ENCODE assay signal across 22 cellular contexts in the genomic region with DNA sequence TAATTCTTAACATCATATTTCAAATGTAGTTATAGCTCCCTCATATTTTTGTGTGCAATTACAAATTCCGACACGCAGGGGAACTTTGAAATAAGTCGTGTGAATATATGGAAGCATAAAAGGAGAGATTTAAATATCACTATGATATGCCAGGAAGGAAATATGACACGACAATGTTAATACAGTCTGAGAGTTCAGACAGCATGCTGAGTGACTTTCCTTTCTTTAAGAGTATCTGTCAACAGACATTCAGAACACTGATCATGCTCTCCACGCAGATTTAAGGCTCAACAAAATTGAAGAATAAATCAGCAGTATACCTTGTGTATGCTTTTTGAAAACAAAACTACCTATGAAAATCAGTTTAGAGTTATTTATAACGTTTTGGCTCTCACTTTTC.
DNase-seq lines count a peak whose midpoint lies in the region; ATAC-seq, FAIRE-seq and TF ChIP-seq lines count a peak whose summit lies in the region.
"Had no signal": no experiment of that assay in that cellular context is flagged by ENCODE, and none has a peak within 500 bp of the region (broad histone marks: within the 10 kb centered on the region; RNA-seq: fewer than 3 reads in every experiment).

No MANE protein-coding gene starts in this region.

- CTCF ChIA-PET in A673 (lab: Charles Lee) (no interaction called here), HepG2 (lab: Yijun Ruan, JAX; ENCODE audit: low intra/inter-chr PET ratio, low total read pairs) (no interaction called here)

- no peak overlapping the region for H3K9ac ChIP-seq in neuronal stem cell (ENCODE audit: low read depth, low read length, poor library complexity)
- H3K9ac ChIP-seq in HepG2 (ENCODE audit: insufficient read depth, low read depth, low read length) = no peak overlapping the region
- H3K9ac ChIP-seq: GM23248 had no signal

- H3K23ac ChIP-seq in neuronal stem cell (ENCODE audit: low read depth, low read length, poor library complexity) = no peak overlapping the region

- H3K79me1 ChIP-seq in neuronal stem cell (ENCODE audit: low read depth, low read length) = no peaks in the 10 kb centered on the region

- no peak overlapping the region for H2BK12ac ChIP-seq in neuronal stem cell (ENCODE audit: low read length)

- BruUV-seq in A673 (replicated peaks; lab: Mats Ljungman, UMichigan) (no TSS peak), HepG2 (replicated peaks; lab: Mats Ljungman, UMichigan) (no TSS peak)

- FAIRE-seq in bronchial epithelial cell (lab: Jason Lieb, UNC) (no peak), HepG2 (lab: Jason Lieb, UNC) (no peak)
- FAIRE-seq: A204.1, HTR-8/SVneo had no signal

- H3K4me2 ChIP-seq in neuronal stem cell (ENCODE audit: insufficient read depth, low read length, poor library complexity, severe bottlenecking) (no peak overlapping the region), HepG2 (ENCODE audit: low read depth, low read length) (no peak overlapping the region)

- no peak overlapping the region for H3K18ac ChIP-seq in neuronal stem cell (ENCODE audit: low read length)

- H3K9me3 ChIP-seq in A673 (ENCODE audit: low read depth, low read length, poor library complexity, severe bottlenecking) (peaks cover 5% of the 10 kb centered on the region), neuronal stem cell (replicated peaks in 1 of 2; ENCODE audit: control insufficient read depth in 2 of 2, insufficient read depth in 1 of 2, low read depth in 1 of 2, low read length in 2 of 2) (no peaks in the 10 kb centered on the region), HepG2 (ENCODE audit: low read length) (peaks cover 4% of the 10 kb centered on the region; the same call in 1 of the 2 replicates)
- H3K9me3 ChIP-seq: MG63 had no signal

- no peak for TF ChIP-seq RAD21 in HepG2 (CRISPR knock-in tag; IDR thresholded peaks at IDR 0.05)

- no peak for TF ChIP-seq CTCF in A673 (conservative IDR thresholded peaks at IDR 0.05; ENCODE audit: low read depth, low read length)
- TF ChIP-seq CTCF in bronchial epithelial cell (IDR thresholded peaks at IDR 0.05; ENCODE audit: insufficient read depth, low read length, severe bottlenecking) = no peak
- no peak for TF ChIP-seq CTCF in foreskin keratinocyte (conservative IDR thresholded peaks at IDR 0.05)
- TF ChIP-seq CTCF in HepG2 (CRISPR knock-in tag; IDR thresholded peaks at IDR 0.05) = no peak
- no peak for TF ChIP-seq CTCF in GM10266 (IDR thresholded peaks at IDR 0.05; ENCODE audit: control insufficient read depth, insufficient read depth, low read depth, missing control alignments)

- no peak overlapping the region for H2BK15ac ChIP-seq in neuronal stem cell (ENCODE audit: low read length)

- peak; percentile 27 for DNase-seq in A673 (ENCODE audit: low spot score)
- peak; percentile 10 for DNase-seq in bronchial epithelial cell (ENCODE audit: low read depth)
- no peak for DNase-seq in foreskin keratinocyte
- no peak for DNase-seq in neuronal stem cell (ENCODE audit: low spot score)
- no peak for DNase-seq in HepG2 (ENCODE audit: low spot score)
- no peak for DNase-seq in GM10266 (ENCODE audit: extremely low spot score)
- DNase-seq: CD8-positive, alpha-beta T cell; DMS 273 treated with DMSO at 0.1 percent for 48 hours; DND-41; GM23248; H7; KBM-7; MG63; NCI-H2029; NCI-H2227 treated with DMSO at 0.1 percent for 48 hours; NCI-H526 treated with DMSO at 0.1 percent for 48 hours; Peyer's patch; SHP77 treated with DMSO at 0.1 percent for 48 hours had no signal

- peaks cover 60% of the 10 kb centered on the region for H3K27me3 ChIP-seq in A673 (replicated peaks; ENCODE audit: insufficient read depth, low read depth, low read length, poor library complexity)
- no peaks in the 10 kb centered on the region for H3K27me3 ChIP-seq in bronchial epithelial cell (ENCODE audit: control insufficient read depth, insufficient read depth, low read length)
- H3K27me3 ChIP-seq in foreskin keratinocyte = no peaks in the 10 kb centered on the region
- H3K27me3 ChIP-seq in neuronal stem cell (ENCODE audit: control insufficient read depth in 3 of 3, insufficient read depth in 3 of 3, low read depth in 1 of 3, low read length in 3 of 3) = no peaks in the 10 kb centered on the region
- H3K27me3 ChIP-seq in HepG2 (ENCODE audit: control insufficient read depth in 1 of 2, insufficient read depth in 2 of 2, low read length in 2 of 2) = no peaks in the 10 kb centered on the region
- H3K27me3 ChIP-seq: MG63, Peyer's patch had no signal

- H3K36me3 ChIP-seq in A673 (ENCODE audit: insufficient read depth, low read length, poor library complexity, severe bottlenecking) (no peaks in the 10 kb centered on the region), bronchial epithelial cell (ENCODE audit: control insufficient read depth, insufficient read depth, low read length) (no peaks in the 10 kb centered on the region), neuronal stem cell (replicated peaks in 1 of 2; ENCODE audit: control insufficient read depth in 2 of 2, insufficient read depth in 2 of 2, low read length in 2 of 2) (no peaks in the 10 kb centered on the region), HepG2 (replicated peaks in 1 of 2; ENCODE audit: control insufficient read depth in 1 of 2, insufficient read depth in 2 of 2, low read length in 2 of 2) (no peaks in the 10 kb centered on the region)
- H3K36me3 ChIP-seq: MG63, Peyer's patch had no signal

- H2AK5ac ChIP-seq in neuronal stem cell (ENCODE audit: low read depth, low read length) = no peak overlapping the region

- peak; percentile 47 for ATAC-seq in foreskin keratinocyte
- no peak for ATAC-seq in GM19324 (IDR thresholded peaks at IDR 0.05; ENCODE audit: low FRiP score, unreplicated experiment)
- ATAC-seq in HepG2 = no peak
- ATAC-seq: CD8-positive, alpha-beta T cell had no signal

- no peak overlapping the region for H4K8ac ChIP-seq in neuronal stem cell (ENCODE audit: low read depth, low read length)

- no peaks in the 10 kb centered on the region for H3K79me2 ChIP-seq in HepG2 (ENCODE audit: insufficient read depth, low read length)

- intact Hi-C loops in A673 (cut with micrococcal nuclease; ENCODE audit: unreplicated experiment) = no loop called here
- intact Hi-C loops in HepG2 (cut with micrococcal nuclease; ENCODE audit: unreplicated experiment) = no loop called here

- H3K4me1 ChIP-seq in A673 (ENCODE audit: insufficient read depth, low read length, poor library complexity, severe bottlenecking) (no peaks in the 10 kb centered on the region), foreskin keratinocyte (peaks cover 14% of the 10 kb centered on the region), neuronal stem cell (ENCODE audit: control insufficient read depth in 2 of 2, insufficient read depth in 1 of 2, low read depth in 1 of 2, low read length in 2 of 2) (no peaks in the 10 kb centered on the region), HepG2 (ENCODE audit: insufficient read depth, low read length) (no peaks in the 10 kb centered on the region)
- H3K4me1 ChIP-seq: Peyer's patch had no signal

- no CpG with 5 or more reads among the region's 6 CpGs for WGBS in neuronal stem cell (ENCODE audit: extremely low coverage in 2 of 2, insufficient read length in 2 of 2, insufficient replicate concordance in 1 of 2), 2 donors
- 23% methylated on average over 6 of the region's 6 CpGs for WGBS in HepG2 (ENCODE audit: low lambda C conversion rate)

- peak overlapping the region; percentile 5 for H2AFZ ChIP-seq in neuronal stem cell (ENCODE audit: low read length)
- H2AFZ ChIP-seq in HepG2 (ENCODE audit: low read length) = no peak overlapping the region
- H2AFZ ChIP-seq: GM23248 had no signal

- H3K4me3 ChIP-seq in A673 (ENCODE audit: low read depth, low read length, poor library complexity, severe bottlenecking) (no peak overlapping the region), bronchial epithelial cell (ENCODE audit: low read depth, low read length) (no peak overlapping the region), neuronal stem cell (ENCODE audit: low read length in 2 of 2) (no peak overlapping the region), HepG2 (replicated peaks in 1 of 3; ENCODE audit: insufficient read depth in 1 of 3, low read depth in 2 of 3, low read length in 3 of 3) (no peak overlapping the region)
- H3K4me3 ChIP-seq: GM23248, MG63, Peyer's patch had no signal

- TF ChIP-seq EP300 in HepG2 (IDR thresholded peaks at IDR 0.05; ENCODE audit: low read depth in 2 of 2, low read length in 2 of 2) (no peak), HepG2 (CRISPR knock-in tag; IDR thresholded peaks at IDR 0.05; ENCODE audit: borderline replicate concordance) (no peak)

- no peak overlapping the region for H2BK120ac ChIP-seq in neuronal stem cell (ENCODE audit: low read depth, low read length)

- no peak for TF ChIP-seq POLR2A in HepG2 (IDR thresholded peaks at IDR 0.05; ENCODE audit: insufficient read depth in 1 of 2, low read depth in 2 of 2, low read length in 2 of 2)

- in situ Hi-C loops in HepG2 (cut with HindIII; ENCODE audit: extremely low pct_ligation_motif_present, low pct_unique_long_range_greater_than_20kb) = no loop called here

- no peak overlapping the region for H4K91ac ChIP-seq in neuronal stem cell (ENCODE audit: low read depth, low read length, poor library complexity)

- no peak overlapping the region for H3K4ac ChIP-seq in neuronal stem cell (ENCODE audit: low read length)

- POLR2A ChIA-PET in A673 (lab: Charles Lee; ENCODE audit: low non-redundant PET) (no interaction called here), HepG2 (lab: Yijun Ruan, JAX) (no interaction called here)

- H3K14ac ChIP-seq in neuronal stem cell (ENCODE audit: low read length) = no peak overlapping the region

- H4K20me1 ChIP-seq in HepG2 (ENCODE audit: insufficient read depth, low read length) = no peaks in the 10 kb centered on the region

- H3K27ac ChIP-seq in A673 (ENCODE audit: low read depth, low read length, poor library complexity, severe bottlenecking) = no peak overlapping the region
- no peak overlapping the region for H3K27ac ChIP-seq in foreskin keratinocyte
- no peak overlapping the region for H3K27ac ChIP-seq in neuronal stem cell (replicated peaks; ENCODE audit: low read length)
- H3K27ac ChIP-seq in HepG2 (ENCODE audit: extremely low read length, insufficient read depth, low read length) = no peak overlapping the region
- H3K27ac ChIP-seq: C4-2B, GM23248, Peyer's patch had no signal

- H2BK5ac ChIP-seq in neuronal stem cell (ENCODE audit: low read length) = no peak overlapping the region

TF ChIP-seq in HepG2, 621 proteins besides CTCF, POLR2A, EP300 and RAD21 (continues in another document):
- TF ChIP-seq ZNF335 (CRISPR knock-in tag; IDR thresholded peaks at IDR 0.05) (no peak), ZNF331 (CRISPR knock-in tag; IDR thresholded peaks at IDR 0.05) (no peak), ZNF34 (CRISPR knock-in tag; IDR thresholded peaks at IDR 0.05; ENCODE audit: borderline replicate concordance) (no peak), ZNF614 (CRISPR knock-in tag; IDR thresholded peaks at IDR 0.05; ENCODE audit: borderline replicate concordance) (no peak)
- TF ChIP-seq, protein P1, sequence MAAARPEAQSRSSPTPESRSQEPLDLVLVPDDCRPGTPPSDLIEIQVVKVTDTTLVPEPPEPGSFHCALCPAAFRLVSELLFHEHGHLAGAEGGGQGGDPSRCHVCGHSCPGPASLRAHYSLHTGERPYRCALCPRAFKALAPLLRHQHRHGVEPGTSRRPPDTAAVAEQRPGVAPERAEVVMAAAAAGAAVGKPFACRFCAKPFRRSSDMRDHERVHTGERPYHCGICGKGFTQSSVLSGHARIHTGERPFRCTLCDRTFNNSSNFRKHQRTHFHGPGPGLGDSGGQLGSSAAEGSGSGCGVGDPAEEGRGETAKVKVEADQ (CRISPR knock-in tag; IDR thresholded peaks at IDR 0.05; ENCODE audit: borderline replicate concordance) = no peak

Comparison
In these comparisons a context has a peak if more than half of its experiments do, and no peak if none do; other contexts are left out.
1. DNase-seq: peak in A673 (single experiment) and bronchial epithelial cell (single experiment); none in foreskin keratinocyte (0 of 2), neuronal stem cell (single experiment), HepG2 (single experiment) and GM10266 (single experiment).